Comparison of ENCODE assay signal across 12 cellular contexts in genomic region chr12:50508420-50508819, GRCh38. TPM values are rescaled to one million over a fixed set of nuclear protein-coding genes. Genes with fewer than 3 reads are reported as not detected.
DNase-seq lines count a peak whose midpoint lies in the region; ATAC-seq, FAIRE-seq and TF ChIP-seq lines count a peak whose summit lies in the region.
"Had no signal": no experiment of that assay in that cellular context is flagged by ENCODE, and none has a peak within 500 bp of the region (broad histone marks: within the 10 kb centered on the region; RNA-seq: fewer than 3 reads in every experiment).

No MANE protein-coding gene starts in this region.

- peak overlapping the region; percentile 89 for H3K27ac Mint-ChIP-seq in activated T-helper 17 cell treated with anti-CD3 and anti-CD28 coated beads, Interleukin-2, amount 50 U/mL, for 72 hours

- H3K36me3 Mint-ChIP-seq in activated T-helper 17 cell treated with anti-CD3 and anti-CD28 coated beads, Interleukin-2, amount 50 U/mL, for 72 hours (ENCODE audit: low read depth) = no peaks in the 10 kb centered on the region

- no peaks in the 10 kb centered on the region for H4K20me1 ChIP-seq in mammary epithelial cell (ENCODE audit: insufficient read depth, low read length)
- no peaks in the 10 kb centered on the region for H4K20me1 ChIP-seq in keratinocyte (ENCODE audit: control insufficient read depth, extremely low read depth, insufficient read depth, low read length)

- TF ChIP-seq CTCF in mammary epithelial cell (conservative IDR thresholded peaks at IDR 0.05 in 1 of 2, IDR thresholded peaks at IDR 0.05 in 1 of 2; ENCODE audit: extremely low read depth in 1 of 2, insufficient read depth in 1 of 2, low read depth in 1 of 2, low read length in 2 of 2) (no peak), breast epithelium (IDR thresholded peaks at IDR 0.05) (no peak), keratinocyte (optimal IDR thresholded peaks at IDR 0.05 in 1 of 3, IDR thresholded peaks at IDR 0.05 in 1 of 3, conservative IDR thresholded peaks at IDR 0.05 in 1 of 3; ENCODE audit: extremely low read depth in 1 of 3, insufficient read depth in 2 of 3, low read length in 3 of 3) (no peak)

- no TSS peak for BruUV-seq in mammary epithelial cell (replicated peaks; lab: Mats Ljungman, UMichigan)

- H3K9me3 Mint-ChIP-seq in activated T-helper 17 cell treated with anti-CD3 and anti-CD28 coated beads, Interleukin-2, amount 50 U/mL, for 72 hours = no peaks in the 10 kb centered on the region

- no peak overlapping the region for H3K4me3 ChIP-seq in mammary epithelial cell (replicated peaks in 1 of 3; ENCODE audit: insufficient read depth in 1 of 3, low read depth in 2 of 3, low read length in 3 of 3)
- H3K4me3 ChIP-seq in breast epithelium = no peak overlapping the region
- H3K4me3 ChIP-seq in keratinocyte (ENCODE audit: control insufficient read depth in 2 of 3, extremely low read depth in 1 of 3, insufficient read depth in 2 of 3, low read depth in 1 of 3, low read length in 3 of 3) = peak overlapping the region in 1 of 3 experiments; percentile 49
- H3K4me3 ChIP-seq: cardiac muscle cell, left lung had no signal

- H2AFZ ChIP-seq in mammary epithelial cell (ENCODE audit: low read depth, low read length) (no peak overlapping the region), keratinocyte (ENCODE audit: control insufficient read depth, low read length) (no peak overlapping the region)

- no peak for FAIRE-seq in keratinocyte (lab: Jason Lieb, UNC)

- no peak for TF ChIP-seq POLR2A in breast epithelium (IDR thresholded peaks at IDR 0.05)

- no peak for DNase-seq in mammary epithelial cell
- DNase-seq in breast epithelium (ENCODE audit: low spot score in 2 of 2) = no peak
- no peak for DNase-seq in keratinocyte (ENCODE audit: low read depth, low spot score)
- no peak for DNase-seq in stimulated activated CD4-positive, alpha-beta T cell treated with anti-CD3 and anti-CD28 coated beads, Interleukin-15, amount 100 ng/mL, for 24 hours
- no peak for DNase-seq in effector CD4-positive, alpha-beta T cell
- DNase-seq: hippocampal formation, left lung, NCI-H1694 had no signal

- peak overlapping the region; percentile 86 for H3K4me2 ChIP-seq in mammary epithelial cell (ENCODE audit: insufficient read depth, low read depth, low read length)
- H3K4me2 ChIP-seq in keratinocyte (ENCODE audit: control insufficient read depth, extremely low read depth, insufficient read depth, low read depth, low read length) = peak overlapping the region; percentile 97

- dilution Hi-C loops in mammary epithelial cell (cut with HindIII; ENCODE audit: low sequenced_read_pairs) (no loop called here), keratinocyte (cut with MboI; ENCODE audit: extremely low pct_ligation_motif_present, low sequenced_read_pairs) (no loop called here)

- H3K4me1 ChIP-seq in mammary epithelial cell (ENCODE audit: insufficient read depth, low read length) = peaks cover 23% of the 10 kb centered on the region
- peaks cover 0 to 7% of the 10 kb centered on the region in 2 donors for H3K4me1 ChIP-seq in breast epithelium
- peaks cover 40% of the 10 kb centered on the region for H3K4me1 ChIP-seq in keratinocyte (ENCODE audit: control insufficient read depth, extremely low read depth, insufficient read depth, low read length)

- no peaks in the 10 kb centered on the region for H3K9me1 ChIP-seq in keratinocyte (ENCODE audit: control insufficient read depth, extremely low read depth, insufficient read depth, low read length)

- 42% methylated on average over 6 of the region's 6 CpGs for WGBS in mammary epithelial cell (ENCODE audit: low coverage, missing lambda C conversion rate)

- no peaks in the 10 kb centered on the region for H3K9me3 ChIP-seq in mammary epithelial cell (replicated peaks; ENCODE audit: insufficient read depth, low read length)
- no peaks in the 10 kb centered on the region for H3K9me3 ChIP-seq in breast epithelium
- H3K9me3 ChIP-seq in keratinocyte (ENCODE audit: control insufficient read depth, low read depth, low read length) = no peaks in the 10 kb centered on the region
- H3K9me3 ChIP-seq: left lung had no signal

- no peak for ATAC-seq in activated T-helper 17 cell treated with anti-CD3 and anti-CD28 coated beads, Interleukin-2, amount 50 U/mL, for 72 hours (replicated peaks)
- ATAC-seq in HG03196 (IDR thresholded peaks at IDR 0.05; ENCODE audit: unreplicated experiment) = no peak
- ATAC-seq: left lung had no signal

- no peaks in the 10 kb centered on the region for H3K36me3 ChIP-seq in mammary epithelial cell (ENCODE audit: insufficient read depth, low read length)
- H3K36me3 ChIP-seq in breast epithelium = no peaks in the 10 kb centered on the region
- H3K36me3 ChIP-seq in keratinocyte (ENCODE audit: control insufficient read depth in 2 of 2, extremely low read depth in 1 of 2, insufficient read depth in 2 of 2, low read length in 2 of 2) = peaks cover 0 to 2% of the 10 kb centered on the region in 2 experiments
- H3K36me3 ChIP-seq: cardiac muscle cell, left lung had no signal

- H3K79me2 ChIP-seq in mammary epithelial cell (ENCODE audit: insufficient read depth, low read length) (peaks cover 85% of the 10 kb centered on the region), keratinocyte (ENCODE audit: control insufficient read depth, insufficient read depth, low read length) (peaks cover 81% of the 10 kb centered on the region)

- H3K27ac ChIP-seq in mammary epithelial cell (ENCODE audit: insufficient read depth, low read depth, low read length) = peak overlapping the region; percentile 20
- H3K27ac ChIP-seq in breast epithelium = no peak overlapping the region
- H3K27ac ChIP-seq in keratinocyte (ENCODE audit: control insufficient read depth, insufficient read depth, low read length) = peak overlapping the region; percentile 94
- peak overlapping the region; percentile 96 for H3K27ac ChIP-seq in temporal lobe (ENCODE audit: low read depth, low read length)
- H3K27ac ChIP-seq: left lung had no signal

- intact Hi-C loops in mammary epithelial cell (cut with micrococcal nuclease) = loop anchor here (10.0 kb wide), 1 partner anchor 316 kb away; no protein-coding TSS in a partner anchor
- intact Hi-C loops in breast epithelium (cut with DNase I; ENCODE audit: low total_unique reads) = loop anchor here (5.0 kb wide), 1 partner anchor 129 kb away; no protein-coding TSS in a partner anchor

- H3K4me3 Mint-ChIP-seq in activated T-helper 17 cell treated with anti-CD3 and anti-CD28 coated beads, Interleukin-2, amount 50 U/mL, for 72 hours = peak overlapping the region; percentile 88

- H3K4me1 Mint-ChIP-seq in activated T-helper 17 cell treated with anti-CD3 and anti-CD28 coated beads, Interleukin-2, amount 50 U/mL, for 72 hours = peaks cover 36% of the 10 kb centered on the region

- H3K27me3 ChIP-seq in mammary epithelial cell (ENCODE audit: insufficient read depth, low read length) (no peaks in the 10 kb centered on the region), breast epithelium (no peaks in the 10 kb centered on the region), keratinocyte (ENCODE audit: control insufficient read depth, extremely low read depth, insufficient read depth, low read length) (no peaks in the 10 kb centered on the region)
- H3K27me3 ChIP-seq: cardiac muscle cell, left lung had no signal

- CTCF ChIA-PET in mammary epithelial cell (lab: Charles Lee; ENCODE audit: low non-redundant PET) = interaction anchor here (0.6 kb wide), 2 partner anchors 29 to 71 kb away, joined by 3 to 8 read pairs; no protein-coding TSS in a partner anchor

- in situ Hi-C loops in mammary epithelial cell (cut with MboI; ENCODE audit: low sequenced_read_pairs in 2 of 2) = loop anchor here in 1 of 2 donors (5.0 kb wide), 2 partner anchors 64 to 129 kb away; no protein-coding TSS in a partner anchor

- H3K27me3 Mint-ChIP-seq in activated T-helper 17 cell treated with anti-CD3 and anti-CD28 coated beads, Interleukin-2, amount 50 U/mL, for 72 hours = no peaks in the 10 kb centered on the region

- H3K9ac ChIP-seq in mammary epithelial cell (ENCODE audit: insufficient read depth, low read length) = no peak overlapping the region
- H3K9ac ChIP-seq in keratinocyte (ENCODE audit: control insufficient read depth, extremely low read depth, insufficient read depth, low read length) = peak overlapping the region; percentile 98

RNA-seq across cellular contexts. Expression of gene DIP2B, which starts 3.6 kb away (rescaled TPM):
- total RNA-seq in mammary epithelial cell (10 to 100 TPM; 34.8 to 98.0 TPM), breast epithelium (10 to 100 TPM; 26.6 to 44.8 (median 33.4) TPM), temporal lobe (46.0 TPM)
- polyA plus RNA-seq in mammary epithelial cell (17.1 TPM), keratinocyte (29.7 to 30.2 TPM (median 30.2 TPM) in 3 replicates)
- polyA minus RNA-seq in mammary epithelial cell (82.0 TPM), keratinocyte (79.5 to 84.6 TPM (median 80.3 TPM) in 3 replicates)
- total RNA-seq in activated T-helper 17 cell treated with anti-CD3 and anti-CD28 coated beads, Interleukin-2, amount 50 U/mL, for 72 hours = 10 to 100 TPM; 18.6 to 20.1 TPM
- polyA plus RNA-seq in keratinocyte (2011; ENCODE audit: low read depth) = 9.5 TPM
- 17.2 and 28.4 TPM in 2 replicates for polyA plus RNA-seq in keratinocyte (2011; cell fraction: cytosol; rRNA removed)
- polyA plus RNA-seq in keratinocyte (2011; cell fraction: nucleus; rRNA removed) = 43.5 and 49.3 TPM in 2 replicates
- polyA plus RNA-seq in keratinocyte (2012; ENCODE audit: low replicate concordance) = 18.2 and 20.6 TPM in 2 replicates
- 38.6 TPM for polyA minus RNA-seq in keratinocyte (2011; cell fraction: cytosol; rRNA and poly(A)+ RNA removed)
- polyA minus RNA-seq in keratinocyte (2011; cell fraction: nucleus; rRNA and poly(A)+ RNA removed) = 71.1 and 114 TPM in 2 replicates

Comparison
In these comparisons a context has a peak if more than half of its experiments do, and no peak if none do; other contexts are left out.
1. H3K27ac ChIP-seq: peak in mammary epithelial cell (single experiment), keratinocyte (single experiment) and temporal lobe (single experiment); none in breast epithelium (0 of 2).